ENCODE assay signal across 19 cellular contexts in genomic region chr10:107859065-107859464, GRCh38.
DNase-seq lines count a peak whose midpoint lies in the region; ATAC-seq and TF ChIP-seq lines count a peak whose summit lies in the region.
"Had no signal": no experiment of that assay in that cellular context is flagged by ENCODE, and none has a peak within 500 bp of the region (broad histone marks: within the 10 kb centered on the region; RNA-seq: fewer than 3 reads in every experiment).

No MANE protein-coding gene starts in this region.

- ATAC-seq in GM18867 (IDR thresholded peaks at IDR 0.05; ENCODE audit: unreplicated experiment) (peak; percentile 52), memory B cell (ENCODE audit: low read depth) (peak; percentile 82), GM18517 (IDR thresholded peaks at IDR 0.05; ENCODE audit: unreplicated experiment) (no peak)
- ATAC-seq: T-helper 17 cell had no signal

- no peak overlapping the region for H3K9ac ChIP-seq in OCI-LY3 (ENCODE audit: low read length)
- H3K9ac ChIP-seq: KMS-11 had no signal

- CTCF ChIA-PET in RWPE1 (lab: Yijun Ruan, JAX), result no interaction called here

- H3K27me3 Mint-ChIP-seq in memory B cell, result no peaks in the 10 kb centered on the region
- H3K27me3 Mint-ChIP-seq: CD4-positive, alpha-beta T cell; T-helper 17 cell had no signal

- H4K20me1 ChIP-seq in OCI-LY3 (ENCODE audit: insufficient read depth, low read length), result no peaks in the 10 kb centered on the region

- H3K79me2 ChIP-seq in OCI-LY3 (ENCODE audit: low read length), result no peaks in the 10 kb centered on the region

- H3K27me3 ChIP-seq in OCI-LY3 (ENCODE audit: low read depth, low read length), result no peaks in the 10 kb centered on the region

- no peak overlapping the region for H3K27ac Mint-ChIP-seq in memory B cell
- H3K27ac Mint-ChIP-seq: CD4-positive, alpha-beta T cell; T-helper 17 cell had no signal

- peaks cover 4% of the 10 kb centered on the region for H3K4me1 Mint-ChIP-seq in memory B cell
- H3K4me1 Mint-ChIP-seq: T-helper 17 cell had no signal

- no peaks in the 10 kb centered on the region for H3K36me3 ChIP-seq in OCI-LY3 (replicated peaks; ENCODE audit: low read depth, low read length)

- DNase-seq in Kasumi-1 (lab: John Stamatoyannopoulos, UW), result peak; percentile 42 to 44
- DNase-seq in memory B cell (ENCODE audit: low spot score in 2 of 2), result peak in 1 of 2 donors; percentile 2
- no peak for DNase-seq in RWPE1 (ENCODE audit: low spot score)
- no peak for DNase-seq in DMS79 treated with DMSO at 0.1 percent for 48 hours (lab: John Stamatoyannopoulos, UW)
- no peak for DNase-seq in DMS 273 (lab: John Stamatoyannopoulos, UW; ENCODE audit: unreplicated experiment)
- DNase-seq: Caco-2; CD4-positive, alpha-beta T cell; DMS153; GF-D8; NCI-H1105 treated with DMSO at 0.1 percent for 48 hours; NCI-H187; NCI-H226; NCI-H524; SHP77 treated with DMSO at 0.1 percent for 48 hours; T-helper 17 cell had no signal

- H3K27ac ChIP-seq in OCI-LY3 (ENCODE audit: low read length), result peak overlapping the region; percentile 60
- H3K27ac ChIP-seq in RWPE1, result no peak overlapping the region
- H3K27ac ChIP-seq: KMS-11 had no signal

- peak overlapping the region; percentile 37 for H3K4me2 ChIP-seq in OCI-LY3 (ENCODE audit: low read length)
- H3K4me2 ChIP-seq: KMS-11 had no signal

- H3K9me3 ChIP-seq in OCI-LY3 (ENCODE audit: insufficient read depth, low read length), result no peaks in the 10 kb centered on the region
- H3K9me3 ChIP-seq: Caco-2 had no signal

- H3K4me3 ChIP-seq in OCI-LY3 (ENCODE audit: low read length), result no peak overlapping the region; the same call in 1 of the 2 replicates

- TF ChIP-seq CTCF in OCI-LY3 (IDR thresholded peaks at IDR 0.05; ENCODE audit: low read depth, low read length) (no peak), RWPE1 (conservative IDR thresholded peaks at IDR 0.05; ENCODE audit: low read depth) (no peak)

- H3K4me3 Mint-ChIP-seq in memory B cell, result no peak overlapping the region
- H3K4me3 Mint-ChIP-seq: CD4-positive, alpha-beta T cell; T-helper 17 cell had no signal

- H3K36me3 Mint-ChIP-seq in memory B cell, result no peaks in the 10 kb centered on the region

- POLR2A ChIA-PET in RWPE1 (lab: Yijun Ruan, JAX; ENCODE audit: low non-redundant PET), result no interaction called here

- H3K4me1 ChIP-seq in OCI-LY3 (ENCODE audit: low read length), result peaks cover 38% of the 10 kb centered on the region
- H3K4me1 ChIP-seq: Caco-2 had no signal

- 0 out of 2 replicates have a peak overlapping the region, but pooled peaks have one; percentile 0 for H2AFZ ChIP-seq in OCI-LY3 (ENCODE audit: low read depth, low read length)

- H3K9me3 Mint-ChIP-seq in memory B cell, result no peaks in the 10 kb centered on the region

Comparison
In these comparisons a context has a peak if more than half of its experiments do, and no peak if none do; other contexts are left out.
1. DNase-seq: peak in Kasumi-1 (2 of 2); none in RWPE1 (single experiment), DMS79 treated with DMSO at 0.1 percent for 48 hours (single experiment) and DMS 273 (single experiment).